In genomic region chr22:37021710-37022482, GRCh38 we compare ENCODE assay signal across 8 cellular contexts. TPM values are rescaled to one million over a fixed set of nuclear protein-coding genes. Genes with fewer than 3 reads are reported as not detected.
DNase-seq lines count a peak whose midpoint lies in the region; ATAC-seq and TF ChIP-seq lines count a peak whose summit lies in the region.

No MANE protein-coding gene starts in this region.

- no peak overlapping the region for H3K9ac ChIP-seq in endodermal cell (ENCODE audit: extremely low read depth, low read length, poor library complexity, severe bottlenecking)

- intact Hi-C loops in activated CD4-positive, alpha-beta memory T cell treated with anti-CD3 and anti-CD28 coated beads for 36 hours (cut with micrococcal nuclease): loop anchor here (2.0 kb wide), 1 partner anchor 23 kb away; no protein-coding TSS in a partner anchor

- H3K27me3 Mint-ChIP-seq in CD4-positive, CD25-positive, alpha-beta regulatory T cell: no peaks in the 10 kb centered on the region
- H3K27me3 Mint-ChIP-seq in activated CD4-positive, alpha-beta memory T cell treated with anti-CD3 and anti-CD28 coated beads for 36 hours: peaks cover 3% of the 10 kb centered on the region
- H3K27me3 Mint-ChIP-seq in endodermal cell (ENCODE audit: insufficient read depth): no peaks in the 10 kb centered on the region
- no peaks in the 10 kb centered on the region for H3K27me3 Mint-ChIP-seq in nephron progenitor cell (ENCODE audit: low read depth, poor library complexity)

- peak; percentile 85 for TF ChIP-seq CTCF in endodermal cell (conservative IDR thresholded peaks at IDR 0.05)
- peak; percentile 69 for TF ChIP-seq CTCF in nephron progenitor cell (IDR thresholded peaks at IDR 0.05)
- TF ChIP-seq CTCF in upper lobe of left lung (IDR thresholded peaks at IDR 0.05): peak; percentile 42 to 78 (median 62)

- peaks cover 6% of the 10 kb centered on the region for H3K36me3 Mint-ChIP-seq in CD4-positive, CD25-positive, alpha-beta regulatory T cell
- H3K36me3 Mint-ChIP-seq in activated CD4-positive, alpha-beta memory T cell treated with anti-CD3 and anti-CD28 coated beads for 36 hours: no peaks in the 10 kb centered on the region
- H3K36me3 Mint-ChIP-seq in endodermal cell (ENCODE audit: low read depth) (peaks cover 33% of the 10 kb centered on the region), nephron progenitor cell (ENCODE audit: low read depth) (peaks cover 28% of the 10 kb centered on the region)

- peak; percentile 30 to 82 (median 47) for DNase-seq in CD4-positive, CD25-positive, alpha-beta regulatory T cell
- DNase-seq in Kasumi-1 (lab: John Stamatoyannopoulos, UW) (peak; percentile 33 to 45), endodermal cell (peak; percentile 73), nephron progenitor cell (peak; percentile 56), upper lobe of left lung (peak in 1 of 2 donors; percentile 59)
- DNase-seq in activated CD4-positive, alpha-beta memory T cell treated with anti-CD3 and anti-CD28 coated beads for 36 hours: peak; percentile 64

- WGBS in endodermal cell (ENCODE audit: insufficient coverage in 1 of 2, insufficient read length in 1 of 2), 2 experiments: 79 to 93% methylated on average over 6 to 13 of the region's 13 CpGs
- 60 to 66% methylated on average over 13 of the region's 13 CpGs for WGBS in upper lobe of left lung, 2 donors

- TF ChIP-seq POLR2A in upper lobe of left lung (IDR thresholded peaks at IDR 0.05): no peak

- POLR2A ChIA-PET in activated CD4-positive, alpha-beta memory T cell treated with anti-CD3 and anti-CD28 coated beads for 36 hours (lab: Charles Lee): no interaction called here

- no peak for TF ChIP-seq EP300 in upper lobe of left lung (IDR thresholded peaks at IDR 0.05)

- CTCF ChIA-PET in activated CD4-positive, alpha-beta memory T cell treated with anti-CD3 and anti-CD28 coated beads for 36 hours (lab: Charles Lee): interaction anchor here (0.7 to 3.5 kb wide), 14 partner anchors 11 to 283 kb away, joined by 3 to 14 read pairs (median 4); a partner anchor contains a TSS

- H3K27me3 ChIP-seq in CD4-positive, CD25-positive, alpha-beta regulatory T cell (ENCODE audit: control insufficient read depth, insufficient read depth, low read length): no peaks in the 10 kb centered on the region
- no peaks in the 10 kb centered on the region for H3K27me3 ChIP-seq in endodermal cell (ENCODE audit: control insufficient read depth, insufficient read depth, low read length, poor library complexity, severe bottlenecking)
- no peaks in the 10 kb centered on the region for H3K27me3 ChIP-seq in upper lobe of left lung

- peaks cover 21% of the 10 kb centered on the region for H3K4me1 ChIP-seq in CD4-positive, CD25-positive, alpha-beta regulatory T cell (ENCODE audit: control insufficient read depth, insufficient read depth, low read length, poor library complexity, severe bottlenecking)
- H3K4me1 ChIP-seq in endodermal cell (ENCODE audit: control insufficient read depth, insufficient read depth, low read length) (peaks cover 8% of the 10 kb centered on the region), upper lobe of left lung (peaks cover 52 to 77% (median 58%) of the 10 kb centered on the region in 4 donors)

- H3K27ac ChIP-seq in CD4-positive, CD25-positive, alpha-beta regulatory T cell (ENCODE audit: insufficient read depth, low read length, poor library complexity, severe bottlenecking): no peak overlapping the region
- H3K27ac ChIP-seq in endodermal cell (ENCODE audit: low read depth, low read length) (no peak overlapping the region), upper lobe of left lung (peak overlapping the region in 3 of 4 donors; percentile 57 to 95 (median 57))

- H3K9me3 ChIP-seq in CD4-positive, CD25-positive, alpha-beta regulatory T cell (ENCODE audit: control insufficient read depth in 2 of 2, low read length in 2 of 2): no peaks in the 10 kb centered on the region
- H3K9me3 ChIP-seq in endodermal cell (ENCODE audit: control insufficient read depth, low read length) (no peaks in the 10 kb centered on the region), upper lobe of left lung (no peaks in the 10 kb centered on the region)

- no peak overlapping the region for H3K4me3 ChIP-seq in CD4-positive, CD25-positive, alpha-beta regulatory T cell (ENCODE audit: low read depth, low read length)
- no peak overlapping the region for H3K4me3 ChIP-seq in endodermal cell (ENCODE audit: low read length)
- H3K4me3 ChIP-seq in upper lobe of left lung: no peak overlapping the region

- H3K4me1 Mint-ChIP-seq in CD4-positive, CD25-positive, alpha-beta regulatory T cell: peaks cover 0 to 25% (median 14%) of the 10 kb centered on the region in 4 donors
- peaks cover 9% of the 10 kb centered on the region for H3K4me1 Mint-ChIP-seq in activated CD4-positive, alpha-beta memory T cell treated with anti-CD3 and anti-CD28 coated beads for 36 hours (ENCODE audit: low read depth)
- H3K4me1 Mint-ChIP-seq in endodermal cell: peaks cover 6% of the 10 kb centered on the region
- peaks cover 61% of the 10 kb centered on the region for H3K4me1 Mint-ChIP-seq in nephron progenitor cell

- no peaks in the 10 kb centered on the region for H3K36me3 ChIP-seq in CD4-positive, CD25-positive, alpha-beta regulatory T cell (ENCODE audit: control insufficient read depth, insufficient read depth, low read length)
- H3K36me3 ChIP-seq in endodermal cell (ENCODE audit: control insufficient read depth, insufficient read depth, low read length) (peaks cover 24% of the 10 kb centered on the region), upper lobe of left lung (peaks cover 0 to 33% (median 18%) of the 10 kb centered on the region in 4 donors)

- no peak overlapping the region for H3K27ac Mint-ChIP-seq in CD4-positive, CD25-positive, alpha-beta regulatory T cell
- H3K27ac Mint-ChIP-seq in activated CD4-positive, alpha-beta memory T cell treated with anti-CD3 and anti-CD28 coated beads for 36 hours: no peak overlapping the region
- H3K27ac Mint-ChIP-seq in endodermal cell: no peak overlapping the region
- H3K27ac Mint-ChIP-seq in nephron progenitor cell: no peak overlapping the region

- ATAC-seq in CD4-positive, CD25-positive, alpha-beta regulatory T cell (ENCODE audit: low read depth in 2 of 2): peak in 1 of 2 donors; percentile 40
- ATAC-seq in upper lobe of left lung (ENCODE audit: low FRiP score in 2 of 2) (no peak), GM18498 (IDR thresholded peaks at IDR 0.05; ENCODE audit: unreplicated experiment) (no peak), HG03108 (IDR thresholded peaks at IDR 0.05; ENCODE audit: unreplicated experiment) (no peak)

- H3K4me3 Mint-ChIP-seq in CD4-positive, CD25-positive, alpha-beta regulatory T cell: peak overlapping the region; percentile 66 to 96 (median 76)
- no peak overlapping the region for H3K4me3 Mint-ChIP-seq in activated CD4-positive, alpha-beta memory T cell treated with anti-CD3 and anti-CD28 coated beads for 36 hours
- H3K4me3 Mint-ChIP-seq in endodermal cell (peak overlapping the region; percentile 27), nephron progenitor cell (peak overlapping the region; percentile 70)

- H3K9me3 Mint-ChIP-seq in CD4-positive, CD25-positive, alpha-beta regulatory T cell: no peaks in the 10 kb centered on the region
- no peaks in the 10 kb centered on the region for H3K9me3 Mint-ChIP-seq in activated CD4-positive, alpha-beta memory T cell treated with anti-CD3 and anti-CD28 coated beads for 36 hours
- H3K9me3 Mint-ChIP-seq in endodermal cell: no peaks in the 10 kb centered on the region
- H3K9me3 Mint-ChIP-seq in nephron progenitor cell: no peaks in the 10 kb centered on the region

RNA-seq across cellular contexts. Expression of gene MPST, which starts 2.4 kb away (rescaled TPM):
- total RNA-seq in CD4-positive, CD25-positive, alpha-beta regulatory T cell: 10.3 TPM
- 10 to 100 TPM; 11.4 to 32.6 (median 25.1) TPM for polyA plus RNA-seq in CD4-positive, CD25-positive, alpha-beta regulatory T cell
- total RNA-seq in activated CD4-positive, alpha-beta memory T cell treated with anti-CD3 and anti-CD28 coated beads for 36 hours: 10 to 100 TPM; 16.9 to 17.6 TPM
- 10 to 100 TPM; 71.7 to 74.6 TPM for total RNA-seq in endodermal cell
- 83.6 TPM for polyA plus RNA-seq in endodermal cell (2013, experiment 1 of 2)
- polyA plus RNA-seq in endodermal cell (2013, experiment 2 of 2): 77.0 TPM
- total RNA-seq in upper lobe of left lung: 100 to 1,000 TPM in 5 of 6 donors, 10 to 100 TPM in 1; 80.8 to 183 (median 135) TPM

RNA-seq across cellular contexts. Expression of gene TST, which starts 2.6 kb away (rescaled TPM):
- total RNA-seq in CD4-positive, CD25-positive, alpha-beta regulatory T cell: not detected
- polyA plus RNA-seq in CD4-positive, CD25-positive, alpha-beta regulatory T cell: 1 to 10 TPM; 1.4 to 3.3 (median 1.8) TPM
- 1 to 10 TPM; 5.5 TPM for total RNA-seq in activated CD4-positive, alpha-beta memory T cell treated with anti-CD3 and anti-CD28 coated beads for 36 hours
- total RNA-seq in endodermal cell (10 to 100 TPM; 38.2 to 48.3 TPM), upper lobe of left lung (10 to 100 TPM; 43.0 to 78.1 (median 70.2) TPM)
- polyA plus RNA-seq in endodermal cell (2013, experiment 1 of 2): 21.8 TPM
- 24.6 TPM for polyA plus RNA-seq in endodermal cell (2013, experiment 2 of 2)

RNA-seq across cellular contexts. Expression of gene KCTD17, which starts 29.6 kb away (rescaled TPM):
- 33.5 TPM for total RNA-seq in CD4-positive, CD25-positive, alpha-beta regulatory T cell
- 10 to 100 TPM; 10.9 to 15.4 (median 12.7) TPM for polyA plus RNA-seq in CD4-positive, CD25-positive, alpha-beta regulatory T cell
- total RNA-seq in activated CD4-positive, alpha-beta memory T cell treated with anti-CD3 and anti-CD28 coated beads for 36 hours: 10 to 100 TPM; 46.0 to 47.3 TPM
- total RNA-seq in endodermal cell (10 to 100 TPM; 35.4 to 37.0 TPM), upper lobe of left lung (10 to 100 TPM in 5 of 6 donors, 1 to 10 TPM in 1; 9.0 to 30.4 (median 23.2) TPM)
- polyA plus RNA-seq in endodermal cell (2013, experiment 1 of 2): 48.8 TPM
- polyA plus RNA-seq in endodermal cell (2013, experiment 2 of 2): 43.1 TPM

Comparison
In these comparisons a context has a peak if more than half of its experiments do, and no peak if none do; other contexts are left out.
1. H3K27ac ChIP-seq: peak in upper lobe of left lung (3 of 4); none in CD4-positive, CD25-positive, alpha-beta regulatory T cell (single experiment) and endodermal cell (single experiment).
2. RNA of gene TST, which starts 2.6 kb away (total RNA-seq): 43.0 to 78.1 TPM in upper lobe of left lung and 38.2 to 48.3 TPM in endodermal cell; 5.5 TPM in activated CD4-positive, alpha-beta memory T cell treated with anti-CD3 and anti-CD28 coated beads for 36 hours and not detected in CD4-positive, CD25-positive, alpha-beta regulatory T cell (single experiment); every median in the first group is over 4 times any median in the second.
3. Peak in every context shown above with its lines, with median percentiles within 50 percentile points of each other: CTCF ChIP-seq.